In the genomic region with DNA sequence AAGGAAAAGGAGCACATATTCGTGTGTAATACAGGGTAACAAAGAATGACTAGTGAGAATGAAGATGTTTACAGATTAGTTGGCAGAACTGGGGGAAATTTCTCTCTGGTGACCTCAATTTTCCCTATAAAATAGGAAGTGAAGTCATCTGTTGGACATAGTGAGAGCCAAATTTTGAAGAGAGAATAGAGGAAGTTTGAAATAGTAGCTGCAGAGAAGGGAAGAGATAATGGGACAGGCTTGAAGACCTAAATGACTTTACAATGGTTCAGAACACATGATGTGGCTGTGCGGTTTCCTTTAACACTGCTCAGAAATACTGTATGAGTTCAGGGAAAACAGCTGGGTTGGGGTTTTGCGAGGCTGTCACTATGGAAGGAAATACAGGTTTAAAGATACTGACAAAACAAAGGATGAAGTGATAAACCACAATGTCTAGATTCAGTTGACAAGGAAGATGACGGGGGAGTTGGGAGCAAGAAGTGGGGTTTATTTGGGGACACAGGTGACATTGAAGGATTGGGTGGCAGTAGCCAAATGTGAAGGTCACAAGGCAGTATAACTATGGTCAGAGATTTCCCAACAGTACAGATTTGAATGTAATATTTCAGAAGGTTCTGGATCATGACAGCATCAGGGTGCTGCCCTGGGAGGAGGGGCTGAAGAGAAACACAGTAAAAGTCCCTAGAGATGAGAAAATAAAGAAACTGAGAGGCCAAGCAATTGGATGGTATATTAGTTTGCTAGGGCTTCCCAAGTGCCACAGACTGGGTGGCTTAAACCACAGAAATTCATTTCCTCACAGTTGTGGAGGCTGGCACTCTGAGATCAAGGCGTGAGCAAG, we compare ENCODE assay signal across 8 cellular contexts.
A peak's percentile ranks its signal among the peaks of the same experiment; 100 is the strongest.
DNase-seq lines count a peak whose midpoint lies in the region; ATAC-seq and TF ChIP-seq lines count a peak whose summit lies in the region.

No MANE protein-coding gene starts in this region.

- H3K27me3 ChIP-seq in neuronal stem cell (ENCODE audit: control insufficient read depth in 3 of 3, insufficient read depth in 3 of 3, low read depth in 1 of 3, low read length in 3 of 3): no peaks in the 10 kb centered on the region
- H3K27me3 ChIP-seq in vagina: no peaks in the 10 kb centered on the region

- H3K23ac ChIP-seq in neuronal stem cell (ENCODE audit: low read depth, low read length, poor library complexity): no peak overlapping the region

- peaks cover 28% of the 10 kb centered on the region for H3K4me1 Mint-ChIP-seq in T-helper 17 cell

- H3K27ac ChIP-seq in neuronal stem cell (replicated peaks; ENCODE audit: low read length) (no peak overlapping the region), vagina (peak overlapping the region; percentile 10)

- peak overlapping the region; percentile 89 for H3K27ac Mint-ChIP-seq in T-helper 17 cell

- H3K9ac ChIP-seq in neuronal stem cell (ENCODE audit: low read depth, low read length, poor library complexity): no peak overlapping the region

- H2BK120ac ChIP-seq in neuronal stem cell (ENCODE audit: low read depth, low read length): no peak overlapping the region

- H3K4me3 Mint-ChIP-seq in T-helper 17 cell: peak overlapping the region; percentile 81

- peak overlapping the region; percentile 18 for H2AFZ ChIP-seq in neuronal stem cell (ENCODE audit: low read length)

- H3K36me3 Mint-ChIP-seq in T-helper 17 cell (ENCODE audit: low read depth): no peaks in the 10 kb centered on the region

- no peak overlapping the region for H3K18ac ChIP-seq in neuronal stem cell (ENCODE audit: low read length)

- H3K36me3 ChIP-seq in neuronal stem cell (replicated peaks in 1 of 2; ENCODE audit: control insufficient read depth in 2 of 2, insufficient read depth in 2 of 2, low read length in 2 of 2) (no peaks in the 10 kb centered on the region), vagina (no peaks in the 10 kb centered on the region)

- H2BK5ac ChIP-seq in neuronal stem cell (ENCODE audit: low read length): no peak overlapping the region

- DNase-seq in T-helper 17 cell: peak in 2 of 3 donors; percentile 32 to 33
- DNase-seq in astrocyte of the spinal cord (ENCODE audit: low read depth, low spot score): peak; percentile 19
- DNase-seq in neuronal stem cell (ENCODE audit: low spot score): no peak
- no peak for DNase-seq in vagina (ENCODE audit: extremely low spot score in 2 of 2)
- no peak for DNase-seq in NCI-H345 treated with DMSO at 0.1 percent for 48 hours (lab: John Stamatoyannopoulos, UW; ENCODE audit: unreplicated experiment)
- DNase-seq in DMS153 (lab: John Stamatoyannopoulos, UW): no peak

- H3K4me3 ChIP-seq in astrocyte of the spinal cord (ENCODE audit: low read depth, low read length) (no peak overlapping the region), neuronal stem cell (ENCODE audit: low read length in 2 of 2) (no peak overlapping the region), vagina (no peak overlapping the region)

- H3K4me1 ChIP-seq in neuronal stem cell (ENCODE audit: control insufficient read depth in 2 of 2, insufficient read depth in 1 of 2, low read depth in 1 of 2, low read length in 2 of 2) (no peaks in the 10 kb centered on the region), vagina (peaks cover 19% of the 10 kb centered on the region)

- H2BK15ac ChIP-seq in neuronal stem cell (ENCODE audit: low read length): no peak overlapping the region

- intact Hi-C loops in vagina (cut with DNase I): no loop called here

- no peak overlapping the region for H2BK12ac ChIP-seq in neuronal stem cell (ENCODE audit: low read length)

- no peak overlapping the region for H2AK5ac ChIP-seq in neuronal stem cell (ENCODE audit: low read depth, low read length)

- ATAC-seq in GM18870 (IDR thresholded peaks at IDR 0.05; ENCODE audit: unreplicated experiment): peak; percentile 91
- peak; percentile 89 for ATAC-seq in HG03064 (IDR thresholded peaks at IDR 0.05; ENCODE audit: low read depth, unreplicated experiment)
- peak; percentile 91 for ATAC-seq in T-helper 17 cell

- TF ChIP-seq POLR2A in vagina (IDR thresholded peaks at IDR 0.05): no peak

- in situ Hi-C loops in astrocyte of the spinal cord (cut with HindIII; ENCODE audit: low sequenced_read_pairs): no loop called here

- no peaks in the 10 kb centered on the region for H3K79me1 ChIP-seq in neuronal stem cell (ENCODE audit: low read depth, low read length)

- no peak overlapping the region for H3K4ac ChIP-seq in neuronal stem cell (ENCODE audit: low read length)

- H3K14ac ChIP-seq in neuronal stem cell (ENCODE audit: low read length): no peak overlapping the region

- TF ChIP-seq CTCF in astrocyte of the spinal cord (IDR thresholded peaks at IDR 0.05; ENCODE audit: low read depth, low read length) (no peak), vagina (IDR thresholded peaks at IDR 0.05) (no peak)

- no peak overlapping the region for H3K4me2 ChIP-seq in neuronal stem cell (ENCODE audit: insufficient read depth, low read length, poor library complexity, severe bottlenecking)

- WGBS in neuronal stem cell (ENCODE audit: extremely low coverage in 2 of 2, insufficient read length in 2 of 2, insufficient replicate concordance in 1 of 2), 2 donors: no CpG with 5 or more reads among the region's 5 CpGs

- no peaks in the 10 kb centered on the region for H3K27me3 Mint-ChIP-seq in T-helper 17 cell

- no peak overlapping the region for H4K91ac ChIP-seq in neuronal stem cell (ENCODE audit: low read depth, low read length, poor library complexity)

- H3K9me3 ChIP-seq in T-helper 17 cell (ENCODE audit: control insufficient read depth, low read length, poor library complexity, severe bottlenecking) (no peaks in the 10 kb centered on the region), neuronal stem cell (replicated peaks in 1 of 2; ENCODE audit: control insufficient read depth in 2 of 2, insufficient read depth in 1 of 2, low read depth in 1 of 2, low read length in 2 of 2) (no peaks in the 10 kb centered on the region), vagina (no peaks in the 10 kb centered on the region)

- no peak overlapping the region for H4K8ac ChIP-seq in neuronal stem cell (ENCODE audit: low read depth, low read length)

Comparison
In these comparisons a context has a peak if more than half of its experiments do, and no peak if none do; other contexts are left out.
1. DNase-seq: peak in T-helper 17 cell (2 of 3) and astrocyte of the spinal cord (single experiment); none in neuronal stem cell (single experiment), vagina (0 of 2), NCI-H345 treated with DMSO at 0.1 percent for 48 hours (single experiment) and DMS153 (single experiment).
2. Peak in every context shown above with its lines, with median percentiles within 50 percentile points of each other: ATAC-seq.